ENCODE assay signal across 25 cellular contexts in genomic region chr2:218643751-218644310, GRCh38.
"Had no signal": no experiment of that assay in that cellular context is flagged by ENCODE, and none has a peak within 500 bp of the region (broad histone marks: within the 10 kb centered on the region; RNA-seq: fewer than 3 reads in every experiment).

No MANE protein-coding gene starts in this region.

- ATAC-seq: activated CD4-positive, alpha-beta T cell treated with anti-CD3 and anti-CD28 coated beads for 36 hours; left cardiac atrium had no signal

- H3K4me3 Mint-ChIP-seq: activated CD4-positive, alpha-beta T cell treated with anti-CD3 and anti-CD28 coated beads for 36 hours; activated naive CD8-positive, alpha-beta T cell treated with anti-CD3 and anti-CD28 coated beads for 36 hours; dendritic cell treated with granulocyte-macrophage colony-stimulating factor and Interleukin-4, amounts not matched to agents 40 ng/mL and 50 ng/mL, for 4 days; memory B cell; nephron; WTC11 had no signal

- H3K4me1 Mint-ChIP-seq: WTC11 had no signal

- DNase-seq: activated CD4-positive, alpha-beta T cell treated with anti-CD3 and anti-CD28 coated beads for 36 hours; activated CD4-positive, alpha-beta T cell treated with anti-CD3 and anti-CD28 coated beads, Interleukin-2, amount 50 U/mL, for 48 hours; activated CD8-positive, alpha-beta memory T cell treated with anti-CD3 and anti-CD28 coated beads, Interleukin-2, amount 50 U/mL, for 48 hours; activated naive CD4-positive, alpha-beta T cell treated with Interleukin-2 at 50 U/mL for 16 hours; activated naive CD8-positive, alpha-beta T cell treated with anti-CD3 and anti-CD28 coated beads for 36 hours; activated T-cell treated with anti-CD3 and anti-CD28 coated beads, Interleukin-2, amount 50 U/mL, for 48 hours; effector CD4-positive, alpha-beta T cell; glutamatergic neuron; hippocampal formation; left cardiac atrium; pancreas; psoas muscle; right cardiac atrium; stimulated activated CD4-positive, alpha-beta T cell treated with anti-CD3 and anti-CD28 coated beads, Interleukin-12 subunit alpha, Interleukin-12 subunit beta, amount 100 ng/mL, for 4 hours; stimulated activated CD4-positive, alpha-beta T cell treated with anti-CD3 and anti-CD28 coated beads, Interleukin-4, amount 100 ng/mL, for 4 hours; stomach; T-helper 9 cell; transverse colon had no signal

- H3K4me1 ChIP-seq: pancreas, stomach, suprapubic skin, transverse colon had no signal

- H3K27me3 ChIP-seq: cardiac muscle cell, neutrophil, pancreas, stomach, suprapubic skin, transverse colon had no signal

- H3K9me3 Mint-ChIP-seq: activated naive CD8-positive, alpha-beta T cell treated with anti-CD3 and anti-CD28 coated beads for 36 hours; dendritic cell treated with granulocyte-macrophage colony-stimulating factor and Interleukin-4, amounts not matched to agents 40 ng/mL and 50 ng/mL, for 4 days; memory B cell; nephron; WTC11 had no signal

- H3K9me3 ChIP-seq: neutrophil, pancreas, psoas muscle, stomach, suprapubic skin, transverse colon had no signal

- H3K27ac ChIP-seq: cardiac muscle cell, neutrophil, psoas muscle, stomach, suprapubic skin, transverse colon had no signal

- H3K4me3 ChIP-seq: cardiac muscle cell, pancreas, psoas muscle, stomach, suprapubic skin, transverse colon had no signal

- H3K27ac Mint-ChIP-seq: activated CD4-positive, alpha-beta T cell treated with anti-CD3 and anti-CD28 coated beads for 36 hours; activated naive CD8-positive, alpha-beta T cell treated with anti-CD3 and anti-CD28 coated beads for 36 hours; dendritic cell treated with granulocyte-macrophage colony-stimulating factor and Interleukin-4, amounts not matched to agents 40 ng/mL and 50 ng/mL, for 4 days; memory B cell; WTC11 had no signal
